1 cellular context compared by ENCODE assay signal in the genomic region with DNA sequence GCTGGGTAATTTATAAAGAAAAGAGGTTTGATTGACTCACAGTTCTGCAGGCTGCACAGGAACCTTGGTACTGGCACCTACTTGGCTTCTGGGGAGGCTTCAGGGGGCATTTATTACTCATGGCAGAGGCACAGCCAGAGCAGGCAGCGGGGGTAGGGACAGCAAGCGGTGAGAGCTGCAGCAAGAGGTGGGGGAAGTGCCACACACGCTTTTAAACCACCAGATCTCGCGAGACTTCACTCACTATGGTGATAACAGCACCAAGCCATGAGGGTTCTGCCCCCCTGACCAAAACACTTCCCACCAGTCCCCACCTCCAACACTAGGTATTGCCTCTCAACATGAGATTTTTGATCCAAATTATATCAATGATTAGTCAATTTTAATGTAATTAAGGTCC.
TF ChIP-seq lines count a peak whose summit lies in the region.

No MANE protein-coding gene starts in this region.

TF ChIP-seq in K562, 482 proteins besides CTCF, POLR2A, EP300 and RAD21:
- TF ChIP-seq RBM25 (IDR thresholded peaks at IDR 0.05; ENCODE audit: low read depth, low read length, severe bottlenecking): peak; percentile 12
- no peak for TF ChIP-seq FOXM1 (IDR thresholded peaks at IDR 0.05; ENCODE audit: low read depth)
- TF ChIP-seq FOXM1 (CRISPR knock-in tag; IDR thresholded peaks at IDR 0.05; ENCODE audit: low read depth): no peak
- TF ChIP-seq MITF (IDR thresholded peaks at IDR 0.05): no peak
- TF ChIP-seq AFF1 (IDR thresholded peaks at IDR 0.05; ENCODE audit: low read depth in 1 of 2, partially characterized antibody in 2 of 2): no peak
- TF ChIP-seq CHD2 (IDR thresholded peaks at IDR 0.05; ENCODE audit: low read depth, low read length): peak; percentile 93
- TF ChIP-seq PYGO2 (tag; IDR thresholded peaks at IDR 0.05): no peak
- no peak for TF ChIP-seq ZNF507 (tag; conservative IDR thresholded peaks at IDR 0.05)
- TF ChIP-seq, protein P1, sequence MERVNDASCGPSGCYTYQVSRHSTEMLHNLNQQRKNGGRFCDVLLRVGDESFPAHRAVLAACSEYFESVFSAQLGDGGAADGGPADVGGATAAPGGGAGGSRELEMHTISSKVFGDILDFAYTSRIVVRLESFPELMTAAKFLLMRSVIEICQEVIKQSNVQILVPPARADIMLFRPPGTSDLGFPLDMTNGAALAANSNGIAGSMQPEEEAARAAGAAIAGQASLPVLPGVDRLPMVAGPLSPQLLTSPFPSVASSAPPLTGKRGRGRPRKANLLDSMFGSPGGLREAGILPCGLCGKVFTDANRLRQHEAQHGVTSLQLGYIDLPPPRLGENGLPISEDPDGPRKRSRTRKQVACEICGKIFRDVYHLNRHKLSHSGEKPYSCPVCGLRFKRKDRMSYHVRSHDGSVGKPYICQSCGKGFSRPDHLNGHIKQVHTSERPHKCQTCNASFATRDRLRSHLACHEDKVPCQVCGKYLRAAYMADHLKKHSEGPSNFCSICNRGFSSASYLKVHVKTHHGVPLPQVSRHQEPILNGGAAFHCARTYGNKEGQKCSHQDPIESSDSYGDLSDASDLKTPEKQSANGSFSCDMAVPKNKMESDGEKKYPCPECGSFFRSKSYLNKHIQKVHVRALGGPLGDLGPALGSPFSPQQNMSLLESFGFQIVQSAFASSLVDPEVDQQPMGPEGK (CRISPR knock-in tag; IDR thresholded peaks at IDR 0.05; ENCODE audit: borderline replicate concordance): no peak
- no peak for TF ChIP-seq MLX (CRISPR knock-in tag; conservative IDR thresholded peaks at IDR 0.05)
- no peak for TF ChIP-seq ZNF140 (CRISPR knock-in tag; IDR thresholded peaks at IDR 0.05)
- no peak for TF ChIP-seq CBX8 (IDR thresholded peaks at IDR 0.05; ENCODE audit: borderline replicate concordance, extremely low read depth, low read depth, low read length, poor library complexity, severe bottlenecking)
